12 cellular contexts compared by ENCODE assay signal in genomic region chr11:86275493-86276370, GRCh38. TPM values are rescaled to one million over a fixed set of nuclear protein-coding genes. Genes with fewer than 3 reads are reported as not detected.
DNase-seq lines count a peak whose midpoint lies in the region; ATAC-seq and TF ChIP-seq lines count a peak whose summit lies in the region.
"Had no signal": no experiment of that assay in that cellular context is flagged by ENCODE, and none has a peak within 500 bp of the region (broad histone marks: within the 10 kb centered on the region; RNA-seq: fewer than 3 reads in every experiment).

No MANE protein-coding gene starts in this region.

- H3K4me1 ChIP-seq in OCI-LY7 (ENCODE audit: insufficient read depth, low read length, poor library complexity, severe bottlenecking): no peaks in the 10 kb centered on the region

- no peak overlapping the region for H3K4me3 Mint-ChIP-seq in activated CD4-positive, alpha-beta memory T cell treated with anti-CD3 and anti-CD28 coated beads for 36 hours
- no peak overlapping the region for H3K4me3 Mint-ChIP-seq in activated CD4-positive, alpha-beta memory T cell treated with anti-CD3 and anti-CD28 coated beads, Interleukin-2, amount 10 ng/mL, durations not matched to agents 7 days and 5 days
- no peak overlapping the region for H3K4me3 Mint-ChIP-seq in neural crest cell
- no peak overlapping the region for H3K4me3 Mint-ChIP-seq in activated naive CD4-positive, alpha-beta T cell treated with anti-CD3 and anti-CD28 coated beads for 36 hours
- H3K4me3 Mint-ChIP-seq: IgD-negative memory B cell had no signal

- BruUV-seq in OCI-LY7 (replicated peaks; lab: Mats Ljungman, UMichigan): no TSS peak

- H3K27ac Mint-ChIP-seq in activated CD4-positive, alpha-beta memory T cell treated with anti-CD3 and anti-CD28 coated beads for 36 hours: peak overlapping the region; percentile 61
- no peak overlapping the region for H3K27ac Mint-ChIP-seq in activated CD4-positive, alpha-beta memory T cell treated with anti-CD3 and anti-CD28 coated beads, Interleukin-2, amount 10 ng/mL, durations not matched to agents 7 days and 5 days
- H3K27ac Mint-ChIP-seq in neural crest cell (ENCODE audit: unreplicated experiment): no peak overlapping the region
- no peak overlapping the region for H3K27ac Mint-ChIP-seq in activated naive CD4-positive, alpha-beta T cell treated with anti-CD3 and anti-CD28 coated beads for 36 hours

- H3K9me3 ChIP-seq in OCI-LY7 (ENCODE audit: low read length): no peaks in the 10 kb centered on the region

- peak; percentile 32; the same call in 1 of the 2 replicates for TF ChIP-seq CTCF in OCI-LY7 (conservative IDR thresholded peaks at IDR 0.05; ENCODE audit: low read length)
- TF ChIP-seq CTCF in neural crest cell (conservative IDR thresholded peaks at IDR 0.05): peak; percentile 26

- peaks cover 52% of the 10 kb centered on the region for H3K4me1 Mint-ChIP-seq in activated CD4-positive, alpha-beta memory T cell treated with anti-CD3 and anti-CD28 coated beads for 36 hours (ENCODE audit: low read depth)
- H3K4me1 Mint-ChIP-seq in activated CD4-positive, alpha-beta memory T cell treated with anti-CD3 and anti-CD28 coated beads, Interleukin-2, amount 10 ng/mL, durations not matched to agents 7 days and 5 days: peaks cover 33% of the 10 kb centered on the region
- H3K4me1 Mint-ChIP-seq in neural crest cell: no peaks in the 10 kb centered on the region
- H3K4me1 Mint-ChIP-seq in activated naive CD4-positive, alpha-beta T cell treated with anti-CD3 and anti-CD28 coated beads for 36 hours (ENCODE audit: low read depth): peaks cover 45% of the 10 kb centered on the region

- no peaks in the 10 kb centered on the region for H3K27me3 Mint-ChIP-seq in activated CD4-positive, alpha-beta memory T cell treated with anti-CD3 and anti-CD28 coated beads for 36 hours
- H3K27me3 Mint-ChIP-seq in activated CD4-positive, alpha-beta memory T cell treated with anti-CD3 and anti-CD28 coated beads, Interleukin-2, amount 10 ng/mL, durations not matched to agents 7 days and 5 days: no peaks in the 10 kb centered on the region
- no peaks in the 10 kb centered on the region for H3K27me3 Mint-ChIP-seq in neural crest cell (ENCODE audit: low read depth)
- no peaks in the 10 kb centered on the region for H3K27me3 Mint-ChIP-seq in activated naive CD4-positive, alpha-beta T cell treated with anti-CD3 and anti-CD28 coated beads for 36 hours (ENCODE audit: low read depth)
- H3K27me3 Mint-ChIP-seq: IgD-negative memory B cell had no signal

- H4K20me1 ChIP-seq in OCI-LY7 (ENCODE audit: insufficient read depth, low read length): no peaks in the 10 kb centered on the region

- no peaks in the 10 kb centered on the region for H3K9me2 ChIP-seq in OCI-LY7 (ENCODE audit: insufficient read depth, low read length)

- no peak for DNase-seq in activated CD4-positive, alpha-beta memory T cell treated with anti-CD3 and anti-CD28 coated beads for 36 hours
- no peak for DNase-seq in activated CD4-positive, alpha-beta memory T cell treated with anti-CD3 and anti-CD28 coated beads, Interleukin-2, amount 10 ng/mL, durations not matched to agents 7 days and 5 days
- no peak for DNase-seq in OCI-LY7 (ENCODE audit: low spot score)
- DNase-seq in neural crest cell (ENCODE audit: low read depth, low spot score): no peak
- DNase-seq in activated gamma-delta T cell (lab: John Stamatoyannopoulos, UW): no peak
- no peak for DNase-seq in activated naive CD4-positive, alpha-beta T cell treated with anti-CD3 and anti-CD28 coated beads for 36 hours
- DNase-seq: activated effector memory CD4-positive, alpha-beta T cell treated with Interleukin-2 at 50 U/mL for 16 hours; hypothalamus; PC-3 had no signal

- no peak overlapping the region for H3K4me2 ChIP-seq in OCI-LY7 (ENCODE audit: low read length)

- H3K27ac ChIP-seq in OCI-LY7 (ENCODE audit: low read depth, low read length, poor library complexity, severe bottlenecking): no peak overlapping the region

- POLR2A ChIA-PET in activated CD4-positive, alpha-beta memory T cell treated with anti-CD3 and anti-CD28 coated beads for 36 hours (lab: Charles Lee): no interaction called here
- POLR2A ChIA-PET in activated CD4-positive, alpha-beta memory T cell treated with anti-CD3 and anti-CD28 coated beads, Interleukin-2, amount 10 ng/mL, durations not matched to agents 7 days and 5 days (lab: Charles Lee): no interaction called here
- POLR2A ChIA-PET in OCI-LY7 (lab: Charles Lee): no interaction called here

- no peaks in the 10 kb centered on the region for H3K9me3 Mint-ChIP-seq in activated CD4-positive, alpha-beta memory T cell treated with anti-CD3 and anti-CD28 coated beads for 36 hours
- H3K9me3 Mint-ChIP-seq in activated CD4-positive, alpha-beta memory T cell treated with anti-CD3 and anti-CD28 coated beads, Interleukin-2, amount 10 ng/mL, durations not matched to agents 7 days and 5 days: no peaks in the 10 kb centered on the region
- H3K9me3 Mint-ChIP-seq in neural crest cell: no peaks in the 10 kb centered on the region
- no peaks in the 10 kb centered on the region for H3K9me3 Mint-ChIP-seq in activated naive CD4-positive, alpha-beta T cell treated with anti-CD3 and anti-CD28 coated beads for 36 hours

- H2AFZ ChIP-seq in OCI-LY7 (ENCODE audit: low read length): no peak overlapping the region

- peaks cover 68% of the 10 kb centered on the region for H3K36me3 Mint-ChIP-seq in activated CD4-positive, alpha-beta memory T cell treated with anti-CD3 and anti-CD28 coated beads for 36 hours
- peaks cover 84% of the 10 kb centered on the region for H3K36me3 Mint-ChIP-seq in activated CD4-positive, alpha-beta memory T cell treated with anti-CD3 and anti-CD28 coated beads, Interleukin-2, amount 10 ng/mL, durations not matched to agents 7 days and 5 days (ENCODE audit: low read depth)
- H3K36me3 Mint-ChIP-seq in neural crest cell (ENCODE audit: low read depth): peaks cover 11% of the 10 kb centered on the region
- H3K36me3 Mint-ChIP-seq in activated naive CD4-positive, alpha-beta T cell treated with anti-CD3 and anti-CD28 coated beads for 36 hours (ENCODE audit: low read depth): peaks cover 68% of the 10 kb centered on the region

- CTCF ChIA-PET in activated CD4-positive, alpha-beta memory T cell treated with anti-CD3 and anti-CD28 coated beads for 36 hours (lab: Charles Lee): interaction anchor here (0.8 to 1.7 kb wide), 2 partner anchors 14 to 26 kb away, joined by 3 to 4 read pairs; no protein-coding TSS in a partner anchor
- CTCF ChIA-PET in activated CD4-positive, alpha-beta memory T cell treated with anti-CD3 and anti-CD28 coated beads, Interleukin-2, amount 10 ng/mL, durations not matched to agents 7 days and 5 days (lab: Charles Lee): interaction anchor here (0.7 to 1.0 kb wide), 2 partner anchors 21 to 421 kb away, joined by 3 read pairs; no protein-coding TSS in a partner anchor
- CTCF ChIA-PET in OCI-LY7 (lab: Charles Lee; ENCODE audit: unreplicated experiment): no interaction called here
- CTCF ChIA-PET in activated naive CD4-positive, alpha-beta T cell treated with anti-CD3 and anti-CD28 coated beads for 36 hours (lab: Charles Lee): interaction anchor here (0.6 to 0.9 kb wide), 2 partner anchors 15 to 292 kb away, joined by 3 to 4 read pairs; no protein-coding TSS in a partner anchor

- intact Hi-C loops in activated CD4-positive, alpha-beta memory T cell treated with anti-CD3 and anti-CD28 coated beads for 36 hours (cut with micrococcal nuclease): loop anchor here (2.0 kb wide), 1 partner anchor 15 kb away; no protein-coding TSS in a partner anchor
- intact Hi-C loops in OCI-LY7 (cut with micrococcal nuclease; ENCODE audit: unreplicated experiment): no loop called here
- intact Hi-C loops in activated naive CD4-positive, alpha-beta T cell treated with anti-CD3 and anti-CD28 coated beads for 36 hours (cut with micrococcal nuclease): no loop called here

- H3K79me2 ChIP-seq in OCI-LY7 (ENCODE audit: insufficient read depth, low read depth, low read length): peaks cover 24% of the 10 kb centered on the region; the same call in 1 of the 2 replicates

- H3K4me3 ChIP-seq in OCI-LY7 (ENCODE audit: low read depth, low read length, poor library complexity, severe bottlenecking): no peak overlapping the region

- H3K36me3 ChIP-seq in OCI-LY7 (ENCODE audit: insufficient read depth, low read length): peaks cover 88% of the 10 kb centered on the region

- ATAC-seq in GM19351 (IDR thresholded peaks at IDR 0.05; ENCODE audit: unreplicated experiment) (peak; percentile 43), HG03571 (IDR thresholded peaks at IDR 0.05; ENCODE audit: unreplicated experiment) (no peak)
- ATAC-seq: PC-3 had no signal

RNA-seq across cellular contexts. Expression of gene HIKESHI, which starts 26.3 kb away (rescaled TPM):
- total RNA-seq in activated CD4-positive, alpha-beta memory T cell treated with anti-CD3 and anti-CD28 coated beads for 36 hours: 10 to 100 TPM; 53.1 to 55.1 TPM
- total RNA-seq in activated CD4-positive, alpha-beta memory T cell treated with anti-CD3 and anti-CD28 coated beads, Interleukin-2, amount 10 ng/mL, durations not matched to agents 7 days and 5 days: 10 to 100 TPM; 40.6 to 44.5 TPM
- 22.2 and 34.9 TPM in 2 replicates for total RNA-seq in OCI-LY7 (2014; rRNA removed; shearing (Covaris generic))
- 43.9 and 48.6 TPM in 2 replicates for total RNA-seq in OCI-LY7 (2022)
- total RNA-seq in neural crest cell: 52.6 and 56.7 TPM in 2 replicates
- total RNA-seq in activated naive CD4-positive, alpha-beta T cell treated with anti-CD3 and anti-CD28 coated beads for 36 hours: 10 to 100 TPM; 40.4 to 41.9 TPM

RNA-seq across cellular contexts. Expression of gene EED, which starts 31.2 kb away (rescaled TPM):
- total RNA-seq in activated CD4-positive, alpha-beta memory T cell treated with anti-CD3 and anti-CD28 coated beads for 36 hours: 100 to 1,000 TPM; 170 TPM
- 10 to 100 TPM; 63.9 to 66.9 TPM for total RNA-seq in activated CD4-positive, alpha-beta memory T cell treated with anti-CD3 and anti-CD28 coated beads, Interleukin-2, amount 10 ng/mL, durations not matched to agents 7 days and 5 days
- total RNA-seq in OCI-LY7 (2014; rRNA removed; shearing (Covaris generic)): 25.2 and 30.4 TPM in 2 replicates
- total RNA-seq in OCI-LY7 (2022): 34.4 and 40.2 TPM in 2 replicates
- total RNA-seq in neural crest cell: 39.2 and 41.8 TPM in 2 replicates
- total RNA-seq in activated naive CD4-positive, alpha-beta T cell treated with anti-CD3 and anti-CD28 coated beads for 36 hours: 10 to 100 TPM; 60.4 to 61.0 TPM
